In genomic region chr7:127374181-127374580, GRCh38 we compare ENCODE assay signal across 1 cellular context.
TF ChIP-seq lines count a peak whose summit lies in the region.

No MANE protein-coding gene starts in this region.

TF ChIP-seq in HepG2, 621 proteins besides CTCF, POLR2A, EP300 and RAD21:
- TF ChIP-seq TBP (CRISPR knock-in tag; IDR thresholded peaks at IDR 0.05) (no peak), ZBTB7A (CRISPR knock-in tag; IDR thresholded peaks at IDR 0.05) (no peak)
